In the genomic region with DNA sequence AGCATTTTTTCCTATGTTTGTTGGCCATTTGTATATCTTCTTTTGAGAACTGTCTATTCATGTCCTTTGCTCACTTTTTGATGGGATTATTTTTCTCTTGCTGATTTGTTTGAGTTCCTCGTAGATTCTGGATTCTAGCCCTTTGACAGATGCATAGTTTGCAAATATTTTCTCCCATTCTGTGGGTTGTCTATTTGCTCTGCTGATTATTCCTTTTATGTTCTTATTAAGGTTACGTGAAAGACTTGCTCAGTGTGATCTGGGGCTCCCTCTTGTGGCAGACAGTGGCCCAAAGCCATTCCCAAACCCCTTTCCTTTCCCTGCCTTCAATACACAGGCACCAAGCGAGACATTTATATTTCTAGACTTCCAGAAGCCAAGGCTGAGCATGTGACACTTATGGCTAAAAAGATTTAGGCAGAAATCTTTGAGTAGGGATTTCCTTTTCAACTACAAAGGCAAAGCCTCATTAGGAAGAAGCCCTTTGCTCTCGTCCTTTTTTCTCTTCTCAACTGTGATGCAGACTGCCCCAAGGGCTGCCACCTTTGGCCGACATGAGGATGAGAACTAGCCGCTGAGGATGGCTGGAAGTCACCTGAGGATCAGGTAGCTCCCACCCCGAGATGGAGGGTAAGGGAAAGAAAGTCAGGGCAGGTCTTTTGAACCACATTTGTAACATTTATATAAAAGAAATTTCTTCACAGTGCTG, we compare ENCODE assay signal across 8 cellular contexts. TPM values are rescaled to one million over a fixed set of nuclear protein-coding genes. Genes with fewer than 3 reads are reported as not detected.
DNase-seq lines count a peak whose midpoint lies in the region; ATAC-seq and TF ChIP-seq lines count a peak whose summit lies in the region.

No MANE protein-coding gene starts in this region.

- no peak for DNase-seq in CD14-positive monocyte (ENCODE audit: low spot score)
- DNase-seq in H4 (ENCODE audit: low spot score) = peak; percentile 45
- peak; percentile 43 to 88 (median 73) for DNase-seq in Peyer's patch
- peak; percentile 86 for DNase-seq in activated effector memory CD4-positive, alpha-beta T cell treated with anti-CD3 and anti-CD28 coated beads, Interleukin-2, amount 50 U/mL, for 16 hours
- DNase-seq in foreskin keratinocyte = peak; percentile 16 to 54
- DNase-seq in osteoblast (ENCODE audit: insufficient read length, low spot score, missing footprints) = peak; percentile 67
- DNase-seq in vagina (ENCODE audit: extremely low spot score in 2 of 2) = no peak

- no peaks in the 10 kb centered on the region for H3K36me3 ChIP-seq in Peyer's patch
- no peaks in the 10 kb centered on the region for H3K36me3 ChIP-seq in osteoblast (ENCODE audit: insufficient read depth, low read length)
- H3K36me3 ChIP-seq in vagina = no peaks in the 10 kb centered on the region

- H3K36me3 Mint-ChIP-seq in CD14-positive monocyte = no peaks in the 10 kb centered on the region

- peaks cover 40% of the 10 kb centered on the region for H3K4me1 Mint-ChIP-seq in CD14-positive monocyte

- peak overlapping the region; percentile 17 for H3K4me2 ChIP-seq in osteoblast (ENCODE audit: insufficient read depth, low read length)

- H3K4me3 Mint-ChIP-seq in CD14-positive monocyte = peak overlapping the region in 1 of 2 donors; percentile 58

- H3K4me1 ChIP-seq in Peyer's patch (no peaks in the 10 kb centered on the region), foreskin keratinocyte (no peaks in the 10 kb centered on the region), osteoblast (ENCODE audit: insufficient read depth, low read length) (peaks cover 5% of the 10 kb centered on the region), vagina (no peaks in the 10 kb centered on the region)

- H3K27me3 Mint-ChIP-seq in CD14-positive monocyte (ENCODE audit: low read depth in 3 of 3) = peaks cover 18 to 19% (median 19%) of the 10 kb centered on the region in 3 donors

- H3K79me2 ChIP-seq in osteoblast (ENCODE audit: insufficient read depth, low read length) = no peaks in the 10 kb centered on the region

- H3K4me3 ChIP-seq in Peyer's patch (no peak overlapping the region), osteoblast (ENCODE audit: insufficient read depth, low read length) (no peak overlapping the region), vagina (no peak overlapping the region)

- H3K27me3 ChIP-seq in Peyer's patch (no peaks in the 10 kb centered on the region), foreskin keratinocyte (peaks cover 8% of the 10 kb centered on the region), osteoblast (ENCODE audit: insufficient read depth, low read length) (peaks cover 11% of the 10 kb centered on the region), vagina (no peaks in the 10 kb centered on the region)

- TF ChIP-seq CTCF in CD14-positive monocyte (IDR thresholded peaks at IDR 0.05) (peak; percentile 88), Peyer's patch (IDR thresholded peaks at IDR 0.05) (peak; percentile 33 to 82 (median 80)), foreskin keratinocyte (conservative IDR thresholded peaks at IDR 0.05) (peak; percentile 93), osteoblast (IDR thresholded peaks at IDR 0.05; ENCODE audit: extremely low read depth, low read depth, low read length) (peak; percentile 94), vagina (IDR thresholded peaks at IDR 0.05) (peak; percentile 63 to 75 (median 67))

- intact Hi-C loops in CD14-positive monocyte (cut with micrococcal nuclease) (loop anchor here in 1 of 2 donors (5.0 kb wide), 1 partner anchor 584 kb away; no protein-coding TSS in a partner anchor), vagina (cut with DNase I) (no loop called here)

- TF ChIP-seq POLR2A in Peyer's patch (IDR thresholded peaks at IDR 0.05) (no peak), vagina (IDR thresholded peaks at IDR 0.05) (no peak)

- H2AFZ ChIP-seq in osteoblast (ENCODE audit: low read length) = no peak overlapping the region

- peak; percentile 78 for ATAC-seq in foreskin keratinocyte
- no peak for ATAC-seq in HG03135 (IDR thresholded peaks at IDR 0.05; ENCODE audit: unreplicated experiment)

- no peaks in the 10 kb centered on the region for H4K20me1 ChIP-seq in osteoblast (ENCODE audit: insufficient read depth, low read length)

- H3K9me3 ChIP-seq in Peyer's patch (no peaks in the 10 kb centered on the region), osteoblast (ENCODE audit: low read depth, low read length) (no peaks in the 10 kb centered on the region), vagina (no peaks in the 10 kb centered on the region)

- peaks cover 0 to 6% (median 3%) of the 10 kb centered on the region in 7 donors for H3K9me3 Mint-ChIP-seq in CD14-positive monocyte

- no peak overlapping the region for H3K27ac Mint-ChIP-seq in CD14-positive monocyte

- H3K27ac ChIP-seq in Peyer's patch (no peak overlapping the region), foreskin keratinocyte (no peak overlapping the region), osteoblast (ENCODE audit: low read depth, low read length) (no peak overlapping the region), vagina (no peak overlapping the region)

RNA-seq across cellular contexts. Expression of a gene that starts 23.6 kb away (rescaled TPM):
- polyA plus RNA-seq in CD14-positive monocyte = under 1 TPM in 1 of 2 donors, not detected in 1; 0.11 TPM
- total RNA-seq in H4 (2014; rRNA removed; shearing (Covaris generic)) = 0.14 TPM in 1 of 2 replicates, not detected in the other
- not detected for total RNA-seq in Peyer's patch
- 0.11 TPM in 1 of 2 replicates, not detected in the other for total RNA-seq in foreskin keratinocyte
- not detected in 2 replicates for polyA plus RNA-seq in foreskin keratinocyte
- 0.36 and 0.88 TPM in 2 replicates for total RNA-seq in osteoblast
- 1.2 TPM for total RNA-seq in vagina

Comparison
In these comparisons a context has a peak if more than half of its experiments do, and no peak if none do; other contexts are left out.
1. DNase-seq: peak in H4 (single experiment), Peyer's patch (3 of 3), activated effector memory CD4-positive, alpha-beta T cell treated with anti-CD3 and anti-CD28 coated beads, Interleukin-2, amount 50 U/mL, for 16 hours (single experiment), foreskin keratinocyte (2 of 2) and osteoblast (single experiment); none in CD14-positive monocyte (single experiment) and vagina (0 of 2).
2. Peak in every context shown above with its lines, with median percentiles within 50 percentile points of each other: CTCF ChIP-seq.